In the genomic region with DNA sequence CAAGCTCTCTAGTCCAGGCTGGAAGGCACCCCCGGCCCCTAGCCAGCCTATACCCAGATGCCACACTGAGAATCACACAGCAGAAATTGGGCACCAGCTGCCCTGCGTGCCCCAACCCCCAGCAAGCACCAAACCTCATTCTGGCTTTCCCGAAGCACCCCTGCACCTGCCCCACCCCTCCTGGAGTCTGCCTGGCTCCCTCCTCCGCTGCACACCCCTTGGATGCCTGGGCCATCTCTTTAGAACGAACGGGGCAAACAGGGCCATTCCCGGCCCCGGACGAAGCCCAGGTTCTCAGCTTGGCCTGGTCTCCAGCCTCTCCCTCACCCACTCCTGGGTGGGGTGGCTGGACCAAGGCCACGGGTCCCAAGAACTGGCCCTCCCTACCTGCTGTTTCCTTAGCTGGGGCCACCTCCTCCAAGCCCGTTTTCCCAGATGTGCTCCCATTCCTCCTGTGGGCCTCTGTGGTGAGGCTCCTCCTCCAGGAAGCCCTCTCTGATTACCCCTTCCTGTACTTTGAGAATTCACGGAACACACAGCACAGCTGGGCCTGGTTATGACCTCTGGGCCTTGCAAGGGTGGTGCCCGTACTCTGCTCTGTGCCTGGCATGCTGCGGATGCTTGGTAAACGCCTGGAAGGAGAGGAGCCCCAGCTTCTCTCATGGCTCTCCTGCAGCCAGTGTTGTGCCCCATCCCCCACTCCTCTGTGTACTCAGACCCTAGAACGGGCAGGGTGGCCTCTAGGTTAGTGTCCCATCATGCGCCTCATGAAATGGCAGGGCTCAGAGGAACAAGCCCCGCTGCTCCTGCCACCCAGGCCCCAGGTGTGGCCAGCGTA, we compare ENCODE assay signal across 15 cellular contexts. TPM values are rescaled to one million over a fixed set of nuclear protein-coding genes. Genes with fewer than 3 reads are reported as not detected.
A peak's percentile ranks its signal among the peaks of the same experiment; 100 is the strongest.
DNase-seq lines count a peak whose midpoint lies in the region; ATAC-seq, FAIRE-seq and TF ChIP-seq lines count a peak whose summit lies in the region.
"Had no signal": no experiment of that assay in that cellular context is flagged by ENCODE, and none has a peak within 500 bp of the region (broad histone marks: within the 10 kb centered on the region; RNA-seq: fewer than 3 reads in every experiment).

No MANE protein-coding gene starts in this region.

- no peaks in the 10 kb centered on the region; the same call in 2 of the 3 replicates for H3K9me3 Mint-ChIP-seq in GM23338
- H3K9me3 Mint-ChIP-seq: activated CD4-positive, alpha-beta memory T cell treated with anti-CD3 and anti-CD28 coated beads for 36 hours; activated T-helper 2 cell treated with anti-CD3 and anti-CD28 coated beads, Interferon-gamma antibody, Interleukin-2, Interleukin-4, amounts not matched to agents 10 μg/mL and 5 μg/mL and 100 μg/mL, durations not matched to agents 14 hours and 24 hours and 36 hours; CD4-positive, CD25-positive, alpha-beta regulatory T cell had no signal

- H3K4me2 ChIP-seq in GM23338, result no peak overlapping the region
- no peak overlapping the region for H3K4me2 ChIP-seq in K562 (ENCODE audit: insufficient read depth, low read length)

- CTCF ChIA-PET in K562 (lab: Yijun Ruan, JAX; ENCODE audit: low intra/inter-chr PET ratio), result no interaction called here

- H3K4me1 ChIP-seq in GM23338 (ENCODE audit: insufficient read depth) (no peaks in the 10 kb centered on the region), K562 (replicated peaks in 1 of 2; ENCODE audit: control insufficient read depth in 2 of 2, insufficient read depth in 2 of 2, low read length in 2 of 2) (peaks cover 0 to 66% of the 10 kb centered on the region in 2 experiments; a peak in 2 of 5 replicates), left lung (peaks cover 22 to 71% of the 10 kb centered on the region in 2 donors), spleen (peaks cover 13 to 80% (median 51%) of the 10 kb centered on the region in 6 donors)

- H3K4me3 Mint-ChIP-seq in GM23338, result no peak overlapping the region
- H3K4me3 Mint-ChIP-seq: activated CD4-positive, alpha-beta memory T cell treated with anti-CD3 and anti-CD28 coated beads for 36 hours; CD4-positive, CD25-positive, alpha-beta regulatory T cell had no signal

- H3K27ac ChIP-seq in GM23338 (ENCODE audit: low read depth) (no peak overlapping the region), K562 (ENCODE audit: extremely low read depth, low read depth, low read length) (no peak overlapping the region), left lung (peak overlapping the region in 1 of 2 donors; percentile 35), spleen (peak overlapping the region in 5 of 8 donors; percentile 55 to 75 (median 71))

- WGBS in K562 (ENCODE audit: insufficient coverage, low coverage, missing lambda C conversion rate), result 33% methylated on average over 13 of the region's 19 CpGs
- 61 to 84% (median 64%) methylated on average over 12 to 19 of the region's 19 CpGs for WGBS in spleen, 5 donors

- peaks cover 2% of the 10 kb centered on the region for H3K9me1 ChIP-seq in K562 (ENCODE audit: control insufficient read depth, insufficient read depth, low read length)

- TF ChIP-seq CTCF in GM23338 (conservative IDR thresholded peaks at IDR 0.05; ENCODE audit: low read depth in 2 of 2) (no peak), K562 (IDR thresholded peaks at IDR 0.05 in 2 of 3, conservative IDR thresholded peaks at IDR 0.05 in 1 of 3; ENCODE audit: insufficient read depth in 2 of 3, low read depth in 1 of 3, low read length in 3 of 3) (no peak), left lung (IDR thresholded peaks at IDR 0.05) (no peak), spleen (IDR thresholded peaks at IDR 0.05 in 8 of 11, conservative IDR thresholded peaks at IDR 0.05 in 3 of 11) (no peak)

- BruUV-seq in K562 (replicated peaks; lab: Mats Ljungman, UMichigan), result no TSS peak

- H3K36me3 ChIP-seq in GM23338 (ENCODE audit: insufficient read depth) (no peaks in the 10 kb centered on the region), K562 (ENCODE audit: control insufficient read depth, insufficient read depth, low read length) (no peaks in the 10 kb centered on the region), left lung (no peaks in the 10 kb centered on the region), spleen (peaks cover 0 to 22% (median 0%) of the 10 kb centered on the region in 6 donors)

- no peak for ATAC-seq in GM23338
- ATAC-seq in K562, result no peak
- no peak for ATAC-seq in left lung
- ATAC-seq: GM12878 had no signal

- H4K20me1 ChIP-seq in GM23338 (replicated peaks; ENCODE audit: insufficient read depth) (no peaks in the 10 kb centered on the region; the same call in 1 of the 2 replicates), K562 (replicated peaks; ENCODE audit: control insufficient read depth, insufficient read depth, low read length) (peaks cover 48% of the 10 kb centered on the region)

- H3K27me3 ChIP-seq in GM23338 (ENCODE audit: insufficient read depth), result no peaks in the 10 kb centered on the region
- H3K27me3 ChIP-seq in K562 (ENCODE audit: control insufficient read depth in 2 of 2, insufficient read depth in 2 of 2, low read length in 2 of 2), result no peaks in the 10 kb centered on the region
- no peaks in the 10 kb centered on the region for H3K27me3 ChIP-seq in left lung
- H3K27me3 ChIP-seq in spleen (replicated peaks in 1 of 7), result no peaks in the 10 kb centered on the region
- H3K27me3 ChIP-seq: MG63 had no signal

- peaks cover 19% of the 10 kb centered on the region for H3K4me1 Mint-ChIP-seq in GM23338
- H3K4me1 Mint-ChIP-seq: CD4-positive, CD25-positive, alpha-beta regulatory T cell had no signal

- intact Hi-C loops in K562 (cut with micrococcal nuclease) (no loop called here), left lung (cut with DNase I) (no loop called here), spleen (cut with DNase I; ENCODE audit: low total_unique reads) (no loop called here)

- H3K9me2 ChIP-seq in GM23338 (ENCODE audit: insufficient read depth), result no peaks in the 10 kb centered on the region

- FAIRE-seq in K562 (lab: Jason Lieb, UNC), result no peak
- FAIRE-seq: GM12878 had no signal

- no peak for TF ChIP-seq POLR2A in K562 (conservative IDR thresholded peaks at IDR 0.05)
- TF ChIP-seq POLR2A in spleen (IDR thresholded peaks at IDR 0.05), result no peak

- no peak overlapping the region for H3K9ac ChIP-seq in K562 (ENCODE audit: insufficient read depth in 1 of 2, low read depth in 2 of 2, low read length in 2 of 2)

- in situ Hi-C loops in K562 (cut with MboI), result no loop called here

- H2AFZ ChIP-seq in GM23338 (no peak overlapping the region), K562 (ENCODE audit: low read depth, low read length) (no peak overlapping the region)

- peaks cover 6% of the 10 kb centered on the region for H3K27me3 Mint-ChIP-seq in GM23338 (ENCODE audit: insufficient read depth, low read depth, poor library complexity)
- H3K27me3 Mint-ChIP-seq: activated CD4-positive, alpha-beta memory T cell treated with anti-CD3 and anti-CD28 coated beads for 36 hours; CD4-positive, CD25-positive, alpha-beta regulatory T cell had no signal

- POLR2A ChIA-PET in K562 (lab: Yijun Ruan, JAX), result interaction anchor here (0.6 to 2.1 kb wide), 6 partner anchors 9 to 241 kb away, joined by 3 to 6 read pairs (median 4); a partner anchor contains a TSS

- H3K79me2 ChIP-seq in GM23338 (replicated peaks; ENCODE audit: insufficient read depth), result no peaks in the 10 kb centered on the region
- H3K79me2 ChIP-seq in K562 (ENCODE audit: control insufficient read depth, insufficient read depth, low read length), result no peaks in the 10 kb centered on the region

- DNase-seq in GM23338 (ENCODE audit: low spot score), result no peak
- no peak for DNase-seq in K562 (ENCODE audit: extremely low read depth in 1 of 4, low spot score in 3 of 4)
- peak; percentile 32 to 51 for DNase-seq in left lung
- DNase-seq in spleen, result peak; percentile 74
- no peak for DNase-seq in NCI-H345 (lab: John Stamatoyannopoulos, UW)
- DNase-seq in SKM-1 (lab: John Stamatoyannopoulos, UW; ENCODE audit: unreplicated experiment), result no peak
- DNase-seq in H4 (ENCODE audit: low spot score), result no peak
- DNase-seq in activated CD4-positive, alpha-beta T cell treated with anti-CD3 and anti-CD28 coated beads for 48 hours, result no peak
- DNase-seq: activated CD4-positive, alpha-beta memory T cell treated with anti-CD3 and anti-CD28 coated beads for 36 hours; CD4-positive, CD25-positive, alpha-beta regulatory T cell; NCI-H2029 treated with DMSO at 0.1 percent for 48 hours; NCI-H748 treated with DMSO at 0.1 percent for 48 hours had no signal

- H3K9me3 ChIP-seq in K562 (replicated peaks; ENCODE audit: control insufficient read depth, insufficient read depth, low read depth, low read length) (no peaks in the 10 kb centered on the region), left lung (no peaks in the 10 kb centered on the region), spleen (no peaks in the 10 kb centered on the region)
- H3K9me3 ChIP-seq: MG63 had no signal

- no peak for TF ChIP-seq RAD21 in K562 (CRISPR knock-in tag; conservative IDR thresholded peaks at IDR 0.05 in 1 of 2, IDR thresholded peaks at IDR 0.05 in 1 of 2)

- H3K4me3 ChIP-seq in GM23338 (no peak overlapping the region), K562 (no peak overlapping the region), left lung (no peak overlapping the region), spleen (no peak overlapping the region)
- H3K4me3 ChIP-seq: GM12878, MG63 had no signal

- no peak for TF ChIP-seq EP300 in K562 (IDR thresholded peaks at IDR 0.05; ENCODE audit: low read length)

- H3F3A ChIP-seq in GM23338 (replicated peaks; ENCODE audit: low read depth), result no peaks in the 10 kb centered on the region

- H3K27ac Mint-ChIP-seq in GM23338, result peak overlapping the region; percentile 62
- H3K27ac Mint-ChIP-seq: activated CD4-positive, alpha-beta memory T cell treated with anti-CD3 and anti-CD28 coated beads for 36 hours; activated T-helper 2 cell treated with anti-CD3 and anti-CD28 coated beads, Interferon-gamma antibody, Interleukin-2, Interleukin-4, amounts not matched to agents 10 μg/mL and 5 μg/mL and 100 μg/mL, durations not matched to agents 14 hours and 24 hours and 36 hours had no signal

- no peaks in the 10 kb centered on the region for H3K36me3 Mint-ChIP-seq in GM23338 (ENCODE audit: low read depth)
- H3K36me3 Mint-ChIP-seq: activated CD4-positive, alpha-beta memory T cell treated with anti-CD3 and anti-CD28 coated beads for 36 hours; CD4-positive, CD25-positive, alpha-beta regulatory T cell had no signal

RNA-seq across cellular contexts. Expression of a gene that starts 21.4 kb away (rescaled TPM):
- total RNA-seq in GM23338 (2014; rRNA removed; shearing (Covaris generic)), result 45.1 and 50.2 TPM in 2 replicates
- polyA plus RNA-seq in GM23338 (2016; fragmentation: Nextera tagmentation; extraction: Ambion mirVana) (20.9 and 25.9 TPM in 2 replicates), K562 (2011; rRNA removed) (30.9 and 31.2 TPM in 2 replicates), K562 (2014; fragmentation: Illumina TruSeq; extraction: Trizol) (28.8 and 30.1 TPM in 2 replicates), K562 (2014; fragmentation: Nextera tagmentation; extraction: Ambion mirVana) (1 to 10 TPM; 9.5 to 9.8 TPM), K562 (2014; rRNA removed) (30.2 and 33.0 TPM in 2 replicates), spleen (10 to 100 TPM in 1 of 3 donors, 1 to 10 TPM in 2; 9.3 to 15.6 (median 9.9) TPM)
- total RNA-seq in K562 (2011; cell fraction: chromatin; rRNA removed; ENCODE audit: low replicate concordance), result 10.0 and 38.4 TPM in 2 replicates
- 8.7 and 12.4 TPM in 2 replicates for total RNA-seq in K562 (2011; cell fraction: nucleolus; rRNA removed)
- total RNA-seq in K562 (2011; cell fraction: nucleoplasm; rRNA removed), result 16.9 and 22.7 TPM in 2 replicates
- total RNA-seq in K562 (2014; rRNA removed) (29.7 and 31.2 TPM in 2 replicates), K562 (2014; rRNA removed; fragmentation: Illumina TruSeq; extraction: Trizol) (34.9 and 42.3 TPM in 2 replicates), K562 (2015; rRNA removed; fragmentation: Illumina TruSeq; extraction: Trizol) (15.0 and 17.3 TPM in 2 replicates), K562 (2021) (29.7 and 34.6 TPM in 2 replicates), left lung (10 to 100 TPM; 18.3 to 26.4 TPM), spleen (10 to 100 TPM; 14.2 to 21.1 (median 16.5) TPM)
- 9.2 and 18.2 TPM in 2 replicates for polyA plus RNA-seq in K562 (2011; cell fraction: cytosol; rRNA removed)
- polyA plus RNA-seq in K562 (2011; cell fraction: nucleus; rRNA removed), result 11.6 and 23.1 TPM in 2 replicates
- polyA plus RNA-seq in K562 (2012), result 16.1 and 50.7 TPM in 2 replicates
- polyA minus RNA-seq in K562 (2011; rRNA and poly(A)+ RNA removed), result 31.5 and 41.1 TPM in 2 replicates
- polyA minus RNA-seq in K562 (2011; cell fraction: cytosol; rRNA and poly(A)+ RNA removed), result 10.6 and 12.5 TPM in 2 replicates
- 7.7 and 21.0 TPM in 2 replicates for polyA minus RNA-seq in K562 (2011; cell fraction: nucleus; rRNA and poly(A)+ RNA removed)
- 36.4 and 38.3 TPM in 2 replicates for total RNA-seq in H4 (2014; rRNA removed; shearing (Covaris generic))

Comparison
In these comparisons a context has a peak if more than half of its experiments do, and no peak if none do; other contexts are left out.
1. DNase-seq: peak in left lung (2 of 2) and spleen (single experiment); none in GM23338 (single experiment), K562 (0 of 4), NCI-H345 (single experiment), SKM-1 (single experiment), H4 (single experiment) and activated CD4-positive, alpha-beta T cell treated with anti-CD3 and anti-CD28 coated beads for 48 hours (single experiment).
2. H3K27ac ChIP-seq: peak in spleen (5 of 8); none in GM23338 (single experiment) and K562 (single experiment).